In genomic region chr19:6099633-6100032, GRCh38 we compare ENCODE assay signal across 12 cellular contexts. TPM values are rescaled to one million over a fixed set of nuclear protein-coding genes. Genes with fewer than 3 reads are reported as not detected.
DNase-seq lines count a peak whose midpoint lies in the region; ATAC-seq and TF ChIP-seq lines count a peak whose summit lies in the region.
"Had no signal": no experiment of that assay in that cellular context is flagged by ENCODE, and none has a peak within 500 bp of the region (broad histone marks: within the 10 kb centered on the region; RNA-seq: fewer than 3 reads in every experiment).

No MANE protein-coding gene starts in this region.

- intact Hi-C loops in lower lobe of right lung (cut with DNase I) (no loop called here), transverse colon (cut with DNase I; ENCODE audit: low total_unique reads) (no loop called here), mucosa of descending colon (cut with DNase I, micrococcal nuclease) (no loop called here)

- H3K4me3 Mint-ChIP-seq in activated naive CD4-positive, alpha-beta T cell treated with anti-CD3 and anti-CD28 coated beads, Interleukin-2, amount 10 ng/mL, durations not matched to agents 7 days and 5 days = peak overlapping the region; percentile 60
- peak overlapping the region; percentile 78 for H3K4me3 Mint-ChIP-seq in activated naive CD8-positive, alpha-beta T cell treated with anti-CD3 and anti-CD28 coated beads for 36 hours

- H3K4me3 ChIP-seq in lower lobe of right lung (no peak overlapping the region), transverse colon (no peak overlapping the region), mucosa of descending colon (no peak overlapping the region)

- TF ChIP-seq EP300 in transverse colon (IDR thresholded peaks at IDR 0.05; ENCODE audit: low read depth) = no peak

- in situ Hi-C loops in transverse colon (cut with MboI; ENCODE audit: low pct_ligation_motif_present in 1 of 4, low pct_unique_long_range_greater_than_20kb in 1 of 4, low sequenced_read_pairs in 3 of 4) = no loop called here

- 85 to 100% methylated on average over 1 to 2 of the region's 2 CpGs for WGBS in transverse colon (ENCODE audit: low coverage in 1 of 2), 2 donors

- H3K27me3 ChIP-seq in lower lobe of right lung (ENCODE audit: low read depth) (no peaks in the 10 kb centered on the region), transverse colon (no peaks in the 10 kb centered on the region)

- no peak for DNase-seq in activated naive CD4-positive, alpha-beta T cell treated with anti-CD3 and anti-CD28 coated beads, Interleukin-2, amount 10 ng/mL, durations not matched to agents 7 days and 5 days
- no peak for DNase-seq in activated naive CD4-positive, alpha-beta T cell (lab: John Stamatoyannopoulos, UW)
- no peak for DNase-seq in activated naive CD8-positive, alpha-beta T cell treated with anti-CD3 and anti-CD28 coated beads for 36 hours
- DNase-seq in lower lobe of right lung (no peak), transverse colon (no peak), cerebellar nuclear complex (lab: John Stamatoyannopoulos, UW) (no peak), OCI-M2 (lab: John Stamatoyannopoulos, UW; ENCODE audit: unreplicated experiment) (no peak), mucosa of descending colon (no peak)
- DNase-seq: activated CD4-positive, alpha-beta T cell treated with anti-CD3 and anti-CD28 coated beads for 48 hours; foreskin fibroblast; NCI-H146 had no signal

- H3K27ac ChIP-seq in lower lobe of right lung (peak overlapping the region; percentile 87), transverse colon (peak overlapping the region; percentile 45 to 82 (median 75))

- H3K4me1 Mint-ChIP-seq in activated naive CD4-positive, alpha-beta T cell treated with anti-CD3 and anti-CD28 coated beads, Interleukin-2, amount 10 ng/mL, durations not matched to agents 7 days and 5 days = peaks cover 14% of the 10 kb centered on the region
- H3K4me1 Mint-ChIP-seq in activated naive CD8-positive, alpha-beta T cell treated with anti-CD3 and anti-CD28 coated beads for 36 hours = peaks cover 12% of the 10 kb centered on the region

- no peak for TF ChIP-seq POLR2A in transverse colon (IDR thresholded peaks at IDR 0.05)

- H3K9me3 ChIP-seq in lower lobe of right lung = no peaks in the 10 kb centered on the region
- H3K9me3 ChIP-seq in transverse colon = no peaks in the 10 kb centered on the region
- H3K9me3 ChIP-seq in mucosa of descending colon = no peaks in the 10 kb centered on the region

- H3K36me3 Mint-ChIP-seq in activated naive CD4-positive, alpha-beta T cell treated with anti-CD3 and anti-CD28 coated beads, Interleukin-2, amount 10 ng/mL, durations not matched to agents 7 days and 5 days = peaks cover 7% of the 10 kb centered on the region
- H3K36me3 Mint-ChIP-seq in activated naive CD8-positive, alpha-beta T cell treated with anti-CD3 and anti-CD28 coated beads for 36 hours = peaks cover 9% of the 10 kb centered on the region

- peak overlapping the region; percentile 80 for H3K27ac Mint-ChIP-seq in activated naive CD4-positive, alpha-beta T cell treated with anti-CD3 and anti-CD28 coated beads, Interleukin-2, amount 10 ng/mL, durations not matched to agents 7 days and 5 days
- H3K27ac Mint-ChIP-seq in activated naive CD8-positive, alpha-beta T cell treated with anti-CD3 and anti-CD28 coated beads for 36 hours = peak overlapping the region; percentile 94

- no peaks in the 10 kb centered on the region for H3K27me3 Mint-ChIP-seq in activated naive CD4-positive, alpha-beta T cell treated with anti-CD3 and anti-CD28 coated beads, Interleukin-2, amount 10 ng/mL, durations not matched to agents 7 days and 5 days
- no peaks in the 10 kb centered on the region for H3K27me3 Mint-ChIP-seq in activated naive CD8-positive, alpha-beta T cell treated with anti-CD3 and anti-CD28 coated beads for 36 hours

- peaks cover 5% of the 10 kb centered on the region for H3K9me3 Mint-ChIP-seq in activated naive CD4-positive, alpha-beta T cell treated with anti-CD3 and anti-CD28 coated beads, Interleukin-2, amount 10 ng/mL, durations not matched to agents 7 days and 5 days
- peaks cover 5% of the 10 kb centered on the region for H3K9me3 Mint-ChIP-seq in activated naive CD8-positive, alpha-beta T cell treated with anti-CD3 and anti-CD28 coated beads for 36 hours

- CTCF ChIA-PET in activated naive CD4-positive, alpha-beta T cell treated with anti-CD3 and anti-CD28 coated beads, Interleukin-2, amount 10 ng/mL, durations not matched to agents 7 days and 5 days (lab: Charles Lee) = interaction anchor here (1.2 kb wide), 1 partner anchor 27 kb away, joined by 4 read pairs; no protein-coding TSS in a partner anchor

- no peak for ATAC-seq in lower lobe of right lung
- no peak for ATAC-seq in mucosa of descending colon

- peaks cover 57% of the 10 kb centered on the region for H3K4me1 ChIP-seq in lower lobe of right lung
- peaks cover 0 to 50% (median 14%) of the 10 kb centered on the region in 4 donors for H3K4me1 ChIP-seq in transverse colon
- no peaks in the 10 kb centered on the region for H3K4me1 ChIP-seq in mucosa of descending colon (ENCODE audit: low read depth)

- TF ChIP-seq CTCF in lower lobe of right lung (IDR thresholded peaks at IDR 0.05) (no peak), transverse colon (IDR thresholded peaks at IDR 0.05) (no peak), mucosa of descending colon (IDR thresholded peaks at IDR 0.05) (no peak)

- H3K36me3 ChIP-seq in lower lobe of right lung (no peaks in the 10 kb centered on the region), transverse colon (no peaks in the 10 kb centered on the region), mucosa of descending colon (ENCODE audit: low read depth) (no peaks in the 10 kb centered on the region)

RNA-seq across cellular contexts. Expression of gene RFX2, which starts 10.7 kb away (rescaled TPM):
- total RNA-seq in activated naive CD8-positive, alpha-beta T cell treated with anti-CD3 and anti-CD28 coated beads for 36 hours = 10 to 100 TPM in 1 of 2 experiments, 1 to 10 TPM in 1; 9.5 to 10.3 TPM
- total RNA-seq in lower lobe of right lung (20.9 TPM), transverse colon (10 to 100 TPM in 2 of 4 donors, 1 to 10 TPM in 2; 6.1 to 57.5 (median 11.8) TPM), mucosa of descending colon (10 to 100 TPM in 1 of 3 donors, 1 to 10 TPM in 2; 5.6 to 14.6 (median 7.2) TPM)

RNA-seq across cellular contexts. Expression of gene ACSBG2, which starts 35.8 kb away (rescaled TPM):
- not detected for total RNA-seq in activated naive CD8-positive, alpha-beta T cell treated with anti-CD3 and anti-CD28 coated beads for 36 hours
- total RNA-seq in lower lobe of right lung (0.30 TPM), transverse colon (not detected), mucosa of descending colon (not detected)
- total RNA-seq: mucosa of gallbladder had no signal
